Comparison of ENCODE assay signal across 29 cellular contexts in the genomic region with DNA sequence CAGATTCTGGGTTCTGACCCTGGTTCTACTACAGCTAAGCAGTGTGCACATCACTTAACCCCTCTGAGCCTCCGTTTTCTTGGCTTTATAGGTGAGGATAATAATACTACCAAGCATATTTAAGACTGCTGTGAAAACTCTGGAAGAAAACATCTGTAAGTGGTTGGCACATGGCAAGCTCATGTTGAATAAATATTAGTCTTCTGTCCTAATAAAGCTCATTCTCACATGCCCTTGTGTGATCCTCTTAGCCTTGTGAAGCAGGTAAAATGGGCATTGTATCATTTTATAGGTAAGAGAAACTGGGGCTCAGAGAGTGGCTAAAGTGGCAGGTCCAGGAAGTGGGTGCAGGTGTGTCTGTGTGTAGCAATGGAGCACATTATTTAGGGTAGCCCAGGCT. TPM values are rescaled to one million over a fixed set of nuclear protein-coding genes. Genes with fewer than 3 reads are reported as not detected.
DNase-seq lines count a peak whose midpoint lies in the region; ATAC-seq, FAIRE-seq and TF ChIP-seq lines count a peak whose summit lies in the region.
"Had no signal": no experiment of that assay in that cellular context is flagged by ENCODE, and none has a peak within 500 bp of the region (broad histone marks: within the 10 kb centered on the region; RNA-seq: fewer than 3 reads in every experiment).

No MANE protein-coding gene starts in this region.

- peaks cover 74% of the 10 kb centered on the region for H3K4me1 Mint-ChIP-seq in astrocyte (ENCODE audit: low read depth, unreplicated experiment)
- peaks cover 64% of the 10 kb centered on the region for H3K4me1 Mint-ChIP-seq in endothelial cell (ENCODE audit: unreplicated experiment)
- H3K4me1 Mint-ChIP-seq in osteocyte (ENCODE audit: unreplicated experiment) = peaks cover 90% of the 10 kb centered on the region
- H3K4me1 Mint-ChIP-seq: CD14-positive monocyte; CD4-positive, CD25-positive, alpha-beta regulatory T cell had no signal

- H3K4me1 ChIP-seq in astrocyte (ENCODE audit: insufficient read depth, low read length) = peaks cover 49% of the 10 kb centered on the region
- H3K4me1 ChIP-seq in sigmoid colon = peaks cover 0 to 27% (median 8%) of the 10 kb centered on the region in 4 donors
- H3K4me1 ChIP-seq in aorta (ENCODE audit: control insufficient read depth in 1 of 2, insufficient read depth in 2 of 2, low read length in 2 of 2) = no peaks in the 10 kb centered on the region
- H3K4me1 ChIP-seq: BE2C had no signal

- H4K20me1 ChIP-seq in astrocyte (ENCODE audit: insufficient read depth, low read length) = peaks cover 58% of the 10 kb centered on the region

- H3K9me3 ChIP-seq in astrocyte (ENCODE audit: insufficient read depth, low read depth, low read length) = no peaks in the 10 kb centered on the region
- H3K9me3 ChIP-seq in sigmoid colon = no peaks in the 10 kb centered on the region
- H3K9me3 ChIP-seq in aorta (ENCODE audit: control insufficient read depth, low read length) = no peaks in the 10 kb centered on the region
- H3K9me3 ChIP-seq: BE2C, BLaER1 had no signal

- H3K27ac Mint-ChIP-seq in astrocyte (ENCODE audit: unreplicated experiment) (peak overlapping the region; percentile 0), endothelial cell (ENCODE audit: unreplicated experiment) (no peak overlapping the region), osteocyte (ENCODE audit: unreplicated experiment) (peak overlapping the region; percentile 23)
- H3K27ac Mint-ChIP-seq: CD4-positive, alpha-beta memory T cell; CD4-positive, CD25-positive, alpha-beta regulatory T cell had no signal

- DNase-seq in astrocyte (ENCODE audit: low read depth) (no peak), endothelial cell (ENCODE audit: low spot score) (no peak), osteocyte (ENCODE audit: extremely low spot score, unreplicated experiment) (no peak), sigmoid colon (peak; percentile 3), aorta (no peak), RKO (ENCODE audit: low spot score) (no peak)
- DNase-seq: 8988T; ACHN; BE2C; C1 segment of cervical spinal cord; CD4-positive, alpha-beta memory T cell; CD4-positive, CD25-positive, alpha-beta regulatory T cell; CD8-positive, alpha-beta memory T cell; COR-L47; DMS 273 treated with DMSO at 0.1 percent for 48 hours; DMS153; DMS53; DMS79; DND-41; EL; GDM1 had no signal

- H3K27ac ChIP-seq in astrocyte (ENCODE audit: low read depth, low read length) = no peak overlapping the region
- H3K27ac ChIP-seq in sigmoid colon = no peak overlapping the region
- H3K27ac ChIP-seq in aorta (ENCODE audit: low read depth in 1 of 2, low read length in 2 of 2) = no peak overlapping the region
- H3K27ac ChIP-seq: BLaER1 had no signal

- H3K27me3 Mint-ChIP-seq in astrocyte (ENCODE audit: low read depth, unreplicated experiment) (no peaks in the 10 kb centered on the region), endothelial cell (ENCODE audit: unreplicated experiment) (peaks cover 25% of the 10 kb centered on the region), osteocyte (ENCODE audit: unreplicated experiment) (no peaks in the 10 kb centered on the region)

- ATAC-seq in HG02840 (IDR thresholded peaks at IDR 0.05; ENCODE audit: low FRiP score, unreplicated experiment) = no peak
- ATAC-seq in aorta (ENCODE audit: low FRiP score) = no peak
- ATAC-seq in GM21723 (IDR thresholded peaks at IDR 0.05; ENCODE audit: unreplicated experiment) = no peak
- ATAC-seq: GM12878 had no signal

- intact Hi-C loops in sigmoid colon (cut with DNase I) = no loop called here
- intact Hi-C loops in aorta (cut with DNase I) = no loop called here

- no peak overlapping the region for H3K9ac ChIP-seq in astrocyte (ENCODE audit: low read length)
- H3K9ac ChIP-seq: BLaER1 had no signal

- no peak for TF ChIP-seq EP300 in sigmoid colon (IDR thresholded peaks at IDR 0.05)

- H3K4me3 Mint-ChIP-seq in astrocyte (ENCODE audit: unreplicated experiment) (no peak overlapping the region), endothelial cell (ENCODE audit: unreplicated experiment) (peak overlapping the region; percentile 37), osteocyte (ENCODE audit: unreplicated experiment) (no peak overlapping the region)
- H3K4me3 Mint-ChIP-seq: CD14-positive monocyte; CD4-positive, alpha-beta memory T cell; CD4-positive, CD25-positive, alpha-beta regulatory T cell; CD8-positive, alpha-beta memory T cell had no signal

- peaks cover 14% of the 10 kb centered on the region for H3K36me3 Mint-ChIP-seq in astrocyte (ENCODE audit: low read depth, unreplicated experiment)
- peaks cover 33% of the 10 kb centered on the region for H3K36me3 Mint-ChIP-seq in endothelial cell (ENCODE audit: low read depth, unreplicated experiment)
- H3K36me3 Mint-ChIP-seq in osteocyte (ENCODE audit: unreplicated experiment) = peaks cover 37% of the 10 kb centered on the region
- H3K36me3 Mint-ChIP-seq: CD14-positive monocyte; CD4-positive, alpha-beta memory T cell; CD4-positive, CD25-positive, alpha-beta regulatory T cell; CD8-positive, alpha-beta memory T cell had no signal

- no peaks in the 10 kb centered on the region for H3K36me3 ChIP-seq in astrocyte (ENCODE audit: insufficient read depth, low read length)
- H3K36me3 ChIP-seq in sigmoid colon = no peaks in the 10 kb centered on the region
- H3K36me3 ChIP-seq in aorta (ENCODE audit: control insufficient read depth in 1 of 2, insufficient read depth in 2 of 2, low read length in 1 of 2) = no peaks in the 10 kb centered on the region
- H3K36me3 ChIP-seq: BE2C, BLaER1 had no signal

- no peak overlapping the region for H3K4me3 ChIP-seq in astrocyte (ENCODE audit: insufficient read depth, low read depth, low read length)
- no peak overlapping the region for H3K4me3 ChIP-seq in sigmoid colon
- no peak overlapping the region for H3K4me3 ChIP-seq in aorta (ENCODE audit: low read length in 2 of 2)
- H3K4me3 ChIP-seq: BLaER1, GM12878 had no signal

- no peak for TF ChIP-seq POLR2A in sigmoid colon (IDR thresholded peaks at IDR 0.05)

- H3K4me2 ChIP-seq in astrocyte (ENCODE audit: low read length) = no peak overlapping the region

- H3K79me2 ChIP-seq in astrocyte (ENCODE audit: insufficient read depth, low read length) = peaks cover 65% of the 10 kb centered on the region

- H3K9me3 Mint-ChIP-seq in astrocyte (ENCODE audit: unreplicated experiment) (no peaks in the 10 kb centered on the region), endothelial cell (ENCODE audit: unreplicated experiment) (no peaks in the 10 kb centered on the region), osteocyte (ENCODE audit: unreplicated experiment) (no peaks in the 10 kb centered on the region)
- H3K9me3 Mint-ChIP-seq: CD4-positive, alpha-beta memory T cell; CD8-positive, alpha-beta memory T cell had no signal

- H3K27me3 ChIP-seq in astrocyte (ENCODE audit: insufficient read depth, low read length) (no peaks in the 10 kb centered on the region), sigmoid colon (no peaks in the 10 kb centered on the region), aorta (ENCODE audit: control insufficient read depth in 1 of 2, insufficient read depth in 2 of 2, low read length in 1 of 2) (no peaks in the 10 kb centered on the region)

- no peak for FAIRE-seq in astrocyte (lab: Jason Lieb, UNC)
- FAIRE-seq: A204.1, GM12878, GM12892, GM18507 had no signal

- no peak for TF ChIP-seq CTCF in astrocyte (IDR thresholded peaks at IDR 0.05; ENCODE audit: insufficient read depth, low read depth, low read length)
- TF ChIP-seq CTCF in endothelial cell (IDR thresholded peaks at IDR 0.05; ENCODE audit: unreplicated experiment) = no peak
- no peak for TF ChIP-seq CTCF in osteocyte (IDR thresholded peaks at IDR 0.05)
- TF ChIP-seq CTCF in sigmoid colon (IDR thresholded peaks at IDR 0.05) = no peak

- H2AFZ ChIP-seq in astrocyte (ENCODE audit: low read depth, low read length) = no peak overlapping the region

- 63 to 73% methylated on average over 1 of the region's 1 CpG for WGBS in sigmoid colon, 2 donors
- 35% methylated on average over 1 of the region's 1 CpG for WGBS in aorta, 2 donors

RNA-seq across cellular contexts. Expression of gene PKNOX2, which starts 8.5 kb away (rescaled TPM):
- total RNA-seq in astrocyte (53.4 and 69.9 TPM in 2 replicates), endothelial cell (ENCODE audit: unreplicated experiment) (41.8 TPM), osteocyte (78.7 and 89.3 TPM in 2 replicates), sigmoid colon (1 to 10 TPM; 1.4 to 4.7 (median 1.7) TPM), aorta (10 to 100 TPM in 1 of 2 donors, 1 to 10 TPM in 1; 7.7 to 19.8 TPM)
- polyA plus RNA-seq in sigmoid colon (1 to 10 TPM in 1 of 3 donors, under 1 TPM in 2; 0.23 to 1.2 (median 0.60) TPM), aorta (1 to 10 TPM; 1.8 to 3.9 TPM)
- total RNA-seq: CD4-positive, alpha-beta memory T cell; CD4-positive, CD25-positive, alpha-beta regulatory T cell; CD8-positive, alpha-beta memory T cell; GM12878 had no signal
- polyA plus RNA-seq: CD14-positive monocyte; CD4-positive, alpha-beta memory T cell; CD4-positive, CD25-positive, alpha-beta regulatory T cell; CD8-positive, alpha-beta memory T cell; GM12878 had no signal
